Comparison of ENCODE assay signal across 8 cellular contexts in the genomic region with DNA sequence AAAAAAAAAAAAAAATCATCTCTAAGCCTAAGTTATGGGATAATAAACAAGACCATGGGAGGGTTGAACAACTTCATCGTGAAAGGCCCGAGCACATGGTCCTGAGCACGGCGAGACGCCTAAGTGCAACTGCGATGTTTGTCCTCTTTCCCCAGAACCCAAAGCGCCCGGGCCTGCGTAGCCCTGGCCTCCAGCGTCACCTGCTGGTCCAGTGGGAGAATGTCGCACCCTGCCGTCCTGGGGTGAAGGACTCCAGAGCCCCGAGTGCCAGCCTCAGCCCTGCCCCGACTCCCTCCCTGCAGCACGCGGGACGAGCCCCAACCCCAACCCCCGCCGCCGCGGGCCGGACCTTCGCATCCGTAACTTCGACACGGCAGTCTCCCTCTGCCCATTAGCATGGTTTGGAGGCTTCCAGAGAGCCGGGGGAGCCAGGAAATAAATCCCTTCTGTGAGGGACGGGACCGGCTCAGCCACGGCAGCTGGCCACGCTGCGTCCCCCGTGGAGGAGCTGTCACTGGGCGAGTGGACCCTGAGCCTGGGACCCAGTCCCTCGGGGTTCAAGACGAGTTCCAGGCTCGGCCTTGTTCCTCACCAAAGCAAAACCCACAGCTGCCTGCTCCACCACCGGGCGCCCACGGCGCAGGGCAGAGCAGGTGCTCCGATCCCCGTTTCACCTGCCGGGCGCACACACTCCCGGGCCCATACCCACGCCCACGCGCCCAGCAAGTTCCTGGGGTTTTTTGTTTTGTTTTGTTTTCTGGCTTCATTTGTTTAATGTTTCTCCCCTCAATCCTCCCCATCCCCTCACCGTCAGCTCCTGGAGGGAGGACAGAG.
DNase-seq lines count a peak whose midpoint lies in the region; ATAC-seq and TF ChIP-seq lines count a peak whose summit lies in the region.

No MANE protein-coding gene starts in this region.

- H3K36me3 Mint-ChIP-seq in CD14-positive monocyte (no peaks in the 10 kb centered on the region), endodermal cell (ENCODE audit: low read depth) (no peaks in the 10 kb centered on the region)
- H3K36me3 Mint-ChIP-seq in activated CD4-positive, alpha-beta memory T cell treated with anti-CD3 and anti-CD28 coated beads, Interleukin-2, amount 10 ng/mL, durations not matched to agents 7 days and 5 days (ENCODE audit: low read depth), result no peaks in the 10 kb centered on the region

- H3K27ac Mint-ChIP-seq in CD14-positive monocyte (no peak overlapping the region), endodermal cell (no peak overlapping the region)
- H3K27ac Mint-ChIP-seq in activated CD4-positive, alpha-beta memory T cell treated with anti-CD3 and anti-CD28 coated beads, Interleukin-2, amount 10 ng/mL, durations not matched to agents 7 days and 5 days, result no peak overlapping the region

- 3 to 6% methylated on average over 10 to 48 of the region's 50 CpGs for WGBS in endodermal cell (ENCODE audit: insufficient coverage in 1 of 2, insufficient read length in 1 of 2), 2 experiments

- H3K4me1 ChIP-seq in endodermal cell (ENCODE audit: control insufficient read depth, insufficient read depth, low read length), result peaks cover 5% of the 10 kb centered on the region

- H3K27me3 ChIP-seq in endodermal cell (ENCODE audit: control insufficient read depth, insufficient read depth, low read length, poor library complexity, severe bottlenecking), result peaks cover 42% of the 10 kb centered on the region

- H3K9ac ChIP-seq in endodermal cell (ENCODE audit: extremely low read depth, low read length, poor library complexity, severe bottlenecking), result no peak overlapping the region

- intact Hi-C loops in CD14-positive monocyte (cut with micrococcal nuclease), result no loop called here

- TF ChIP-seq CTCF in CD14-positive monocyte (IDR thresholded peaks at IDR 0.05), result peak; percentile 63
- TF ChIP-seq CTCF in endodermal cell (conservative IDR thresholded peaks at IDR 0.05), result peak; percentile 98

- POLR2A ChIA-PET in activated CD4-positive, alpha-beta memory T cell treated with anti-CD3 and anti-CD28 coated beads, Interleukin-2, amount 10 ng/mL, durations not matched to agents 7 days and 5 days (lab: Charles Lee), result no interaction called here

- ATAC-seq in GM19023 (IDR thresholded peaks at IDR 0.05; ENCODE audit: unreplicated experiment) (peak; percentile 93), HG03196 (IDR thresholded peaks at IDR 0.05; ENCODE audit: unreplicated experiment) (peak; percentile 95)

- H3K4me3 Mint-ChIP-seq in CD14-positive monocyte (peak overlapping the region in 1 of 2 donors; percentile 77), endodermal cell (peak overlapping the region; percentile 57)
- H3K4me3 Mint-ChIP-seq in activated CD4-positive, alpha-beta memory T cell treated with anti-CD3 and anti-CD28 coated beads, Interleukin-2, amount 10 ng/mL, durations not matched to agents 7 days and 5 days, result no peak overlapping the region

- H3K4me3 ChIP-seq in endodermal cell (ENCODE audit: low read length), result peak overlapping the region; percentile 77

- no peak overlapping the region for H3K27ac ChIP-seq in endodermal cell (ENCODE audit: low read depth, low read length)

- peaks cover 9% of the 10 kb centered on the region for H3K9me3 ChIP-seq in endodermal cell (ENCODE audit: control insufficient read depth, low read length)

- CTCF ChIA-PET in activated CD4-positive, alpha-beta memory T cell treated with anti-CD3 and anti-CD28 coated beads, Interleukin-2, amount 10 ng/mL, durations not matched to agents 7 days and 5 days (lab: Charles Lee), result interaction anchor here (0.5 to 1.3 kb wide), 5 partner anchors 137 to 635 kb away, joined by 3 to 4 read pairs (median 3); no protein-coding TSS in a partner anchor

- DNase-seq in CD14-positive monocyte (ENCODE audit: low spot score) (peak; percentile 57), NCI-H510A (lab: John Stamatoyannopoulos, UW) (peak; percentile 13), endodermal cell (peak; percentile 97), mesenteric fat pad (ENCODE audit: low spot score) (peak; percentile 92)
- DNase-seq in activated CD4-positive, alpha-beta memory T cell treated with anti-CD3 and anti-CD28 coated beads, Interleukin-2, amount 10 ng/mL, durations not matched to agents 7 days and 5 days, result peak; percentile 69
- DNase-seq in stimulated activated CD8-positive, alpha-beta memory T cell treated with anti-CD3 and anti-CD28 coated beads, Interleukin-15, amount 100 ng/mL, for 24 hours (ENCODE audit: low read depth), result peak; percentile 41

- peaks cover 50 to 77% (median 63%) of the 10 kb centered on the region in 3 donors for H3K27me3 Mint-ChIP-seq in CD14-positive monocyte (ENCODE audit: low read depth in 3 of 3)
- peaks cover 51% of the 10 kb centered on the region for H3K27me3 Mint-ChIP-seq in activated CD4-positive, alpha-beta memory T cell treated with anti-CD3 and anti-CD28 coated beads, Interleukin-2, amount 10 ng/mL, durations not matched to agents 7 days and 5 days
- H3K27me3 Mint-ChIP-seq in endodermal cell (ENCODE audit: insufficient read depth), result peaks cover 67% of the 10 kb centered on the region

- H3K9me3 Mint-ChIP-seq in CD14-positive monocyte (peaks cover 0 to 6% (median 0%) of the 10 kb centered on the region in 7 donors), endodermal cell (peaks cover 1% of the 10 kb centered on the region)
- no peaks in the 10 kb centered on the region for H3K9me3 Mint-ChIP-seq in activated CD4-positive, alpha-beta memory T cell treated with anti-CD3 and anti-CD28 coated beads, Interleukin-2, amount 10 ng/mL, durations not matched to agents 7 days and 5 days

- no peaks in the 10 kb centered on the region for H3K36me3 ChIP-seq in endodermal cell (ENCODE audit: control insufficient read depth, insufficient read depth, low read length)

- H3K4me1 Mint-ChIP-seq in CD14-positive monocyte (peaks cover 12% of the 10 kb centered on the region), endodermal cell (peaks cover 26% of the 10 kb centered on the region)
- peaks cover 6% of the 10 kb centered on the region for H3K4me1 Mint-ChIP-seq in activated CD4-positive, alpha-beta memory T cell treated with anti-CD3 and anti-CD28 coated beads, Interleukin-2, amount 10 ng/mL, durations not matched to agents 7 days and 5 days

Comparison
In these comparisons a context has a peak if more than half of its experiments do, and no peak if none do; other contexts are left out.
1. DNase-seq: peak in every context shown above with its lines; median percentile 97 in endodermal cell; 92 in mesenteric fat pad; 69 in activated CD4-positive, alpha-beta memory T cell treated with anti-CD3 and anti-CD28 coated beads, Interleukin-2, amount 10 ng/mL, durations not matched to agents 7 days and 5 days; 57 in CD14-positive monocyte; 41 in stimulated activated CD8-positive, alpha-beta memory T cell treated with anti-CD3 and anti-CD28 coated beads, Interleukin-15, amount 100 ng/mL, for 24 hours; 13 in NCI-H510A.